1 cellular context compared by ENCODE assay signal in the genomic region with DNA sequence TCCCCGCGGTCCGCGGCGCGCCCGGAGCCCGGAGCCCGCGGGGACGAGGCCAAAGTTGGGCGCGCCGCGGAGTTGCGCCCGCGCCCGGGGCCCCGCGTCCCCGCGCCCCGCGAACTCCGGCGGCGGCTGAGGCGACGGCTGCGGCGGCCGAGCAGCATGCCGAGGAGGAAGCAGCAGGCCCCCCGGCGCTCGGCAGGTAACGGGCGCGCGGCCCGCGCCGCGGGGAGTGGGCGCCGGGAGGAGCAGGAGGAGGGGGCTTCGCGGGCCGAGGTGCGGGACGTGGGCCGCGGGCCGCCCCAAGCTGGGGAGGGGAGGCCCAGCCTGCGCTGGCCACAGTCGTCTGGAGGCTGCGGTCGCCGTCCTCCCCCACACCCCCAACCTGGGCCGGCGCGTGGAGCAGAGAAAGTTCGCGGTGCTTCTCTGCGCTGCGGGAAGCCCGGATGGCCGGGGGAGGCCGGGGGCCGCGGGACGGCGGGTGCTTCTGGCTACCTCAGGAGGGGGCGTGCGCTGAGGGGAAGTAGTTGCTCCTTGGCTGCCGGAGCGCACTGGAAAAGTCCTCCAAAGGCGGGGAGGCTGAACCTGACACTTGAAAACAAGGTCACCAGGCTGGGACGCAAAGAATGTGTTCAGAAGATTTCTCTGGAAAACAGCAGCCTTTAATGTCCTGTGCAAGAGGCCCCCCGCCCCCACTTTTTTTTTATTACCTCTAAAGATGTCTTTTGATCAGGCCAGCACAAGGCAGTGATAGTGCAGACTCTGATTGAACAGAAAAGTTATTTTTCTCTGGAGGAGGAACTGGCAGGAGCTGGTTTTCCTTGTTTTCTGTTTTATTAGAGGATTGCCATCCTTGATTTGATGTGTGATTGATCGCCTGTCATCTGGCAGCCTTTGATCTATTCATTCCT.
TF ChIP-seq lines count a peak whose summit lies in the region.

No MANE protein-coding gene starts in this region.

TF ChIP-seq in K562, 482 proteins besides CTCF, POLR2A, EP300 and RAD21 (continued from another document):
- TF ChIP-seq, protein P1, sequence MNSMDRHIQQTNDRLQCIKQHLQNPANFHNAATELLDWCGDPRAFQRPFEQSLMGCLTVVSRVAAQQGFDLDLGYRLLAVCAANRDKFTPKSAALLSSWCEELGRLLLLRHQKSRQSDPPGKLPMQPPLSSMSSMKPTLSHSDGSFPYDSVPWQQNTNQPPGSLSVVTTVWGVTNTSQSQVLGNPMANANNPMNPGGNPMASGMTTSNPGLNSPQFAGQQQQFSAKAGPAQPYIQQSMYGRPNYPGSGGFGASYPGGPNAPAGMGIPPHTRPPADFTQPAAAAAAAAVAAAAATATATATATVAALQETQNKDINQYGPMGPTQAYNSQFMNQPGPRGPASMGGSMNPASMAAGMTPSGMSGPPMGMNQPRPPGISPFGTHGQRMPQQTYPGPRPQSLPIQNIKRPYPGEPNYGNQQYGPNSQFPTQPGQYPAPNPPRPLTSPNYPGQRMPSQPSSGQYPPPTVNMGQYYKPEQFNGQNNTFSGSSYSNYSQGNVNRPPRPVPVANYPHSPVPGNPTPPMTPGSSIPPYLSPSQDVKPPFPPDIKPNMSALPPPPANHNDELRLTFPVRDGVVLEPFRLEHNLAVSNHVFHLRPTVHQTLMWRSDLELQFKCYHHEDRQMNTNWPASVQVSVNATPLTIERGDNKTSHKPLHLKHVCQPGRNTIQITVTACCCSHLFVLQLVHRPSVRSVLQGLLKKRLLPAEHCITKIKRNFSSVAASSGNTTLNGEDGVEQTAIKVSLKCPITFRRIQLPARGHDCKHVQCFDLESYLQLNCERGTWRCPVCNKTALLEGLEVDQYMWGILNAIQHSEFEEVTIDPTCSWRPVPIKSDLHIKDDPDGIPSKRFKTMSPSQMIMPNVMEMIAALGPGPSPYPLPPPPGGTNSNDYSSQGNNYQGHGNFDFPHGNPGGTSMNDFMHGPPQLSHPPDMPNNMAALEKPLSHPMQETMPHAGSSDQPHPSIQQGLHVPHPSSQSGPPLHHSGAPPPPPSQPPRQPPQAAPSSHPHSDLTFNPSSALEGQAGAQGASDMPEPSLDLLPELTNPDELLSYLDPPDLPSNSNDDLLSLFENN (IDR thresholded peaks at IDR 0.05; ENCODE audit: low read depth in 2 of 2, low read length in 2 of 2) = no peak
- TF ChIP-seq RAD51 (IDR thresholded peaks at IDR 0.05; ENCODE audit: borderline replicate concordance, low read depth) (no peak), KLF1 (tag; IDR thresholded peaks at IDR 0.05) (no peak), POLR2H (tag; IDR thresholded peaks at IDR 0.05; ENCODE audit: low read depth) (no peak), TEAD2 (tag; IDR thresholded peaks at IDR 0.05) (no peak), MTF1 (CRISPR knock-in tag; IDR thresholded peaks at IDR 0.05; ENCODE audit: borderline replicate concordance) (no peak), NRF1 (conservative IDR thresholded peaks at IDR 0.05 in 1 of 2, IDR thresholded peaks at IDR 0.05 in 1 of 2) (peak in 1 of 2 experiments; percentile 28; a peak in 1 of 4 replicates), SRSF9 (IDR thresholded peaks at IDR 0.05; ENCODE audit: borderline replicate concordance, low read depth, low read length) (no peak), TAF9B (IDR thresholded peaks at IDR 0.05; ENCODE audit: partially characterized antibody) (no peak), NONO (IDR thresholded peaks at IDR 0.05; ENCODE audit: low read depth in 2 of 2, low read length in 1 of 2) (no peak), NCOR1 (IDR thresholded peaks at IDR 0.05) (no peak), FOXK1 (CRISPR knock-in tag; IDR thresholded peaks at IDR 0.05; ENCODE audit: borderline replicate concordance) (no peak), PHF8 (IDR thresholded peaks at IDR 0.05; ENCODE audit: borderline replicate concordance, low read length) (peak; percentile 31; the same call in 1 of the 2 replicates), CHD7 (IDR thresholded peaks at IDR 0.05; ENCODE audit: low read depth, low read length) (no peak), CREB1 (IDR thresholded peaks at IDR 0.05) (no peak), CREB1 (CRISPR knock-in tag; IDR thresholded peaks at IDR 0.05) (no peak), ZNF696 (CRISPR knock-in tag; conservative IDR thresholded peaks at IDR 0.05) (no peak), RB1 (IDR thresholded peaks at IDR 0.05; ENCODE audit: low read depth) (0 out of 2 replicates have a peak, but pooled peaks have one; percentile 14)
- TF ChIP-seq, protein P2, sequence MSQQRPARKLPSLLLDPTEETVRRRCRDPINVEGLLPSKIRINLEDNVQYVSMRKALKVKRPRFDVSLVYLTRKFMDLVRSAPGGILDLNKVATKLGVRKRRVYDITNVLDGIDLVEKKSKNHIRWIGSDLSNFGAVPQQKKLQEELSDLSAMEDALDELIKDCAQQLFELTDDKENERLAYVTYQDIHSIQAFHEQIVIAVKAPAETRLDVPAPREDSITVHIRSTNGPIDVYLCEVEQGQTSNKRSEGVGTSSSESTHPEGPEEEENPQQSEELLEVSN (IDR thresholded peaks at IDR 0.05; ENCODE audit: borderline replicate concordance in 1 of 2, extremely low read depth in 1 of 2, insufficient read depth in 1 of 2, insufficient read length in 1 of 2, low read depth in 1 of 2, low read length in 1 of 2, poor library complexity in 1 of 2, severe bottlenecking in 1 of 2) = peak in 1 of 2 experiments; percentile 10
- TF ChIP-seq, protein P3, sequence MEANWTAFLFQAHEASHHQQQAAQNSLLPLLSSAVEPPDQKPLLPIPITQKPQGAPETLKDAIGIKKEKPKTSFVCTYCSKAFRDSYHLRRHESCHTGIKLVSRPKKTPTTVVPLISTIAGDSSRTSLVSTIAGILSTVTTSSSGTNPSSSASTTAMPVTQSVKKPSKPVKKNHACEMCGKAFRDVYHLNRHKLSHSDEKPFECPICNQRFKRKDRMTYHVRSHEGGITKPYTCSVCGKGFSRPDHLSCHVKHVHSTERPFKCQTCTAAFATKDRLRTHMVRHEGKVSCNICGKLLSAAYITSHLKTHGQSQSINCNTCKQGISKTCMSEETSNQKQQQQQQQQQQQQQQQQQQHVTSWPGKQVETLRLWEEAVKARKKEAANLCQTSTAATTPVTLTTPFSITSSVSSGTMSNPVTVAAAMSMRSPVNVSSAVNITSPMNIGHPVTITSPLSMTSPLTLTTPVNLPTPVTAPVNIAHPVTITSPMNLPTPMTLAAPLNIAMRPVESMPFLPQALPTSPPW (CRISPR knock-in tag; IDR thresholded peaks at IDR 0.05) = peak; percentile 48
- TF ChIP-seq, protein P4, sequence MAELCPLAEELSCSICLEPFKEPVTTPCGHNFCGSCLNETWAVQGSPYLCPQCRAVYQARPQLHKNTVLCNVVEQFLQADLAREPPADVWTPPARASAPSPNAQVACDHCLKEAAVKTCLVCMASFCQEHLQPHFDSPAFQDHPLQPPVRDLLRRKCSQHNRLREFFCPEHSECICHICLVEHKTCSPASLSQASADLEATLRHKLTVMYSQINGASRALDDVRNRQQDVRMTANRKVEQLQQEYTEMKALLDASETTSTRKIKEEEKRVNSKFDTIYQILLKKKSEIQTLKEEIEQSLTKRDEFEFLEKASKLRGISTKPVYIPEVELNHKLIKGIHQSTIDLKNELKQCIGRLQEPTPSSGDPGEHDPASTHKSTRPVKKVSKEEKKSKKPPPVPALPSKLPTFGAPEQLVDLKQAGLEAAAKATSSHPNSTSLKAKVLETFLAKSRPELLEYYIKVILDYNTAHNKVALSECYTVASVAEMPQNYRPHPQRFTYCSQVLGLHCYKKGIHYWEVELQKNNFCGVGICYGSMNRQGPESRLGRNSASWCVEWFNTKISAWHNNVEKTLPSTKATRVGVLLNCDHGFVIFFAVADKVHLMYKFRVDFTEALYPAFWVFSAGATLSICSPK (IDR thresholded peaks at IDR 0.05; ENCODE audit: borderline replicate concordance) = no peak
